1 cellular context compared by ENCODE assay signal in the genomic region with DNA sequence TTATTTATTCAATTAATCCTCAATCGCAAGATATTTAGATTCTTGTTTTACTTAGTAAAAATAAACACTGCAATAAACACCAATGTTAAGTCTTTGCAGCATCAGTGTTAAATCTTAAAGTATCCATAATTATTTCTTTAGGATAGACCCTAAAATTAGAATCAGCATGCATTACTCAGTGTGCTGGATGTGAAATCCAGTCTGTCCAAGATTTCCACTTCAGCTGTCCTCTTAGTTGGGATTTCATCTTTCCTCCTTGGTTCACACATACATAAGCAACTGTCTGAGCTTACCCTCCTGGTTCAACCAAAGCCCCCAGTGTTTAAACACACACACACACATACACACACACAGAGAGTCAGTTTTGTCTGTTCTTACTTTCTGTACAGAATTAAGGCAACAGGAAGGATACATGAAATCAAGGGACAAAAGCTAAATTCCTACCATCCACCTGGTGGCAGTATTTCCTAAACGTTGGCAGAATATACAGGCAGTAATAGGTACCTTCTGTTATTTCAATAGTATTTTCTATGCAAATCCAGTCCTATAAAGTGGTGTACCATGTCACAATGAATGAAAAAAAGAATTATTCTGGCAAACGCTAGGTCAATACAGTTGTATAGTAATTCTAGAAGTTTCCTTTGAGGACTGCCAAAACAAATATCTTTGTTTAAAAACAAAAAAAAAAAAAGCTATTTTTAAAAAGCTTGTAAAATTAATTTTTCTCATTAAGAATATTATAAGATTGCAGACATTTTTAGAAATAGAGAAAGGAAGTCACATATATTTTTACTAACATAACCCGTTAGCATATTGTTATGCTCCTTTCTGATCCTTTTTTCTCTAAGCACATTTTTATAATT.
TF ChIP-seq lines count a peak whose summit lies in the region.

No MANE protein-coding gene starts in this region.

TF ChIP-seq in K562, 482 proteins besides CTCF, POLR2A, EP300 and RAD21 (continues in another document):
- TF ChIP-seq, protein P1, sequence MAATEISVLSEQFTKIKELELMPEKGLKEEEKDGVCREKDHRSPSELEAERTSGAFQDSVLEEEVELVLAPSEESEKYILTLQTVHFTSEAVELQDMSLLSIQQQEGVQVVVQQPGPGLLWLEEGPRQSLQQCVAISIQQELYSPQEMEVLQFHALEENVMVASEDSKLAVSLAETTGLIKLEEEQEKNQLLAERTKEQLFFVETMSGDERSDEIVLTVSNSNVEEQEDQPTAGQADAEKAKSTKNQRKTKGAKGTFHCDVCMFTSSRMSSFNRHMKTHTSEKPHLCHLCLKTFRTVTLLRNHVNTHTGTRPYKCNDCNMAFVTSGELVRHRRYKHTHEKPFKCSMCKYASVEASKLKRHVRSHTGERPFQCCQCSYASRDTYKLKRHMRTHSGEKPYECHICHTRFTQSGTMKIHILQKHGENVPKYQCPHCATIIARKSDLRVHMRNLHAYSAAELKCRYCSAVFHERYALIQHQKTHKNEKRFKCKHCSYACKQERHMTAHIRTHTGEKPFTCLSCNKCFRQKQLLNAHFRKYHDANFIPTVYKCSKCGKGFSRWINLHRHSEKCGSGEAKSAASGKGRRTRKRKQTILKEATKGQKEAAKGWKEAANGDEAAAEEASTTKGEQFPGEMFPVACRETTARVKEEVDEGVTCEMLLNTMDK (IDR thresholded peaks at IDR 0.05; ENCODE audit: borderline replicate concordance, insufficient read depth, low read depth, low read length, poor library complexity, severe bottlenecking): no peak
- no peak for TF ChIP-seq SRSF1 (IDR thresholded peaks at IDR 0.05; ENCODE audit: low read depth, low read length)
- TF ChIP-seq, protein P2, sequence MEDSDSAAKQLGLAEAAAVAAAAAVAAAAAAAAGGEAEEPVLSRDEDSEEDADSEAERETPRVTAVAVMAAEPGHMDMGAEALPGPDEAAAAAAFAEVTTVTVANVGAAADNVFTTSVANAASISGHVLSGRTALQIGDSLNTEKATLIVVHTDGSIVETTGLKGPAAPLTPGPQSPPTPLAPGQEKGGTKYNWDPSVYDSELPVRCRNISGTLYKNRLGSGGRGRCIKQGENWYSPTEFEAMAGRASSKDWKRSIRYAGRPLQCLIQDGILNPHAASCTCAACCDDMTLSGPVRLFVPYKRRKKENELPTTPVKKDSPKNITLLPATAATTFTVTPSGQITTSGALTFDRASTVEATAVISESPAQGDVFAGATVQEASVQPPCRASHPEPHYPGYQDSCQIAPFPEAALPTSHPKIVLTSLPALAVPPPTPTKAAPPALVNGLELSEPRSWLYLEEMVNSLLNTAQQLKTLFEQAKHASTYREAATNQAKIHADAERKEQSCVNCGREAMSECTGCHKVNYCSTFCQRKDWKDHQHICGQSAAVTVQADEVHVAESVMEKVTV (CRISPR knock-in tag; IDR thresholded peaks at IDR 0.05): peak; percentile 98
- peak; percentile 44 for TF ChIP-seq BRD9 (IDR thresholded peaks at IDR 0.05; ENCODE audit: low read depth, partially characterized antibody)
- no peak for TF ChIP-seq SMAD4 (CRISPR knock-in tag; conservative IDR thresholded peaks at IDR 0.05)
- TF ChIP-seq C11orf30 (IDR thresholded peaks at IDR 0.05; ENCODE audit: low read depth): no peak
- TF ChIP-seq HMG20A (CRISPR knock-in tag; conservative IDR thresholded peaks at IDR 0.05): no peak
- no peak for TF ChIP-seq RBM34 (IDR thresholded peaks at IDR 0.05; ENCODE audit: borderline replicate concordance, insufficient read depth, low read length)
- peak; percentile 26 to 42; a peak in 2 of 4 replicates for TF ChIP-seq FOXK2 (conservative IDR thresholded peaks at IDR 0.05 in 1 of 2, IDR thresholded peaks at IDR 0.05 in 1 of 2; ENCODE audit: low read depth in 2 of 2)
- TF ChIP-seq, protein P3, sequence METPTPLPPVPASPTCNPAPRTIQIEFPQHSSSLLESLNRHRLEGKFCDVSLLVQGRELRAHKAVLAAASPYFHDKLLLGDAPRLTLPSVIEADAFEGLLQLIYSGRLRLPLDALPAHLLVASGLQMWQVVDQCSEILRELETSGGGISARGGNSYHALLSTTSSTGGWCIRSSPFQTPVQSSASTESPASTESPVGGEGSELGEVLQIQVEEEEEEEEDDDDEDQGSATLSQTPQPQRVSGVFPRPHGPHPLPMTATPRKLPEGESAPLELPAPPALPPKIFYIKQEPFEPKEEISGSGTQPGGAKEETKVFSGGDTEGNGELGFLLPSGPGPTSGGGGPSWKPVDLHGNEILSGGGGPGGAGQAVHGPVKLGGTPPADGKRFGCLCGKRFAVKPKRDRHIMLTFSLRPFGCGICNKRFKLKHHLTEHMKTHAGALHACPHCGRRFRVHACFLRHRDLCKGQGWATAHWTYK (CRISPR knock-in tag; IDR thresholded peaks at IDR 0.05): no peak
- TF ChIP-seq, protein P4, sequence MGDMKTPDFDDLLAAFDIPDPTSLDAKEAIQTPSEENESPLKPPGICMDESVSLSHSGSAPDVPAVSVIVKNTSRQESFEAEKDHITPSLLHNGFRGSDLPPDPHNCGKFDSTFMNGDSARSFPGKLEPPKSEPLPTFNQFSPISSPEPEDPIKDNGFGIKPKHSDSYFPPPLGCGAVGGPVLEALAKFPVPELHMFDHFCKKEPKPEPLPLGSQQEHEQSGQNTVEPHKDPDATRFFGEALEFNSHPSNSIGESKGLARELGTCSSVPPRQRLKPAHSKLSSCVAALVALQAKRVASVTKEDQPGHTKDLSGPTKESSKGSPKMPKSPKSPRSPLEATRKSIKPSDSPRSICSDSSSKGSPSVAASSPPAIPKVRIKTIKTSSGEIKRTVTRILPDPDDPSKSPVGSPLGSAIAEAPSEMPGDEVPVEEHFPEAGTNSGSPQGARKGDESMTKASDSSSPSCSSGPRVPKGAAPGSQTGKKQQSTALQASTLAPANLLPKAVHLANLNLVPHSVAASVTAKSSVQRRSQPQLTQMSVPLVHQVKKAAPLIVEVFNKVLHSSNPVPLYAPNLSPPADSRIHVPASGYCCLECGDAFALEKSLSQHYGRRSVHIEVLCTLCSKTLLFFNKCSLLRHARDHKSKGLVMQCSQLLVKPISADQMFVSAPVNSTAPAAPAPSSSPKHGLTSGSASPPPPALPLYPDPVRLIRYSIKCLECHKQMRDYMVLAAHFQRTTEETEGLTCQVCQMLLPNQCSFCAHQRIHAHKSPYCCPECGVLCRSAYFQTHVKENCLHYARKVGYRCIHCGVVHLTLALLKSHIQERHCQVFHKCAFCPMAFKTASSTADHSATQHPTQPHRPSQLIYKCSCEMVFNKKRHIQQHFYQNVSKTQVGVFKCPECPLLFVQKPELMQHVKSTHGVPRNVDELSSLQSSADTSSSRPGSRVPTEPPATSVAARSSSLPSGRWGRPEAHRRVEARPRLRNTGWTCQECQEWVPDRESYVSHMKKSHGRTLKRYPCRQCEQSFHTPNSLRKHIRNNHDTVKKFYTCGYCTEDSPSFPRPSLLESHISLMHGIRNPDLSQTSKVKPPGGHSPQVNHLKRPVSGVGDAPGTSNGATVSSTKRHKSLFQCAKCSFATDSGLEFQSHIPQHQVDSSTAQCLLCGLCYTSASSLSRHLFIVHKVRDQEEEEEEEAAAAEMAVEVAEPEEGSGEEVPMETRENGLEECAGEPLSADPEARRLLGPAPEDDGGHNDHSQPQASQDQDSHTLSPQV (IDR thresholded peaks at IDR 0.05): peak; percentile 47; the same call in 1 of the 2 replicates
- no peak for TF ChIP-seq BACH1 (tag; IDR thresholded peaks at IDR 0.05)
- no peak for TF ChIP-seq SMARCA4 (IDR thresholded peaks at IDR 0.05)
- TF ChIP-seq NEUROD1 (IDR thresholded peaks at IDR 0.05; ENCODE audit: borderline replicate concordance, low read depth, low read length, partially characterized antibody): no peak
- TF ChIP-seq, protein P5, sequence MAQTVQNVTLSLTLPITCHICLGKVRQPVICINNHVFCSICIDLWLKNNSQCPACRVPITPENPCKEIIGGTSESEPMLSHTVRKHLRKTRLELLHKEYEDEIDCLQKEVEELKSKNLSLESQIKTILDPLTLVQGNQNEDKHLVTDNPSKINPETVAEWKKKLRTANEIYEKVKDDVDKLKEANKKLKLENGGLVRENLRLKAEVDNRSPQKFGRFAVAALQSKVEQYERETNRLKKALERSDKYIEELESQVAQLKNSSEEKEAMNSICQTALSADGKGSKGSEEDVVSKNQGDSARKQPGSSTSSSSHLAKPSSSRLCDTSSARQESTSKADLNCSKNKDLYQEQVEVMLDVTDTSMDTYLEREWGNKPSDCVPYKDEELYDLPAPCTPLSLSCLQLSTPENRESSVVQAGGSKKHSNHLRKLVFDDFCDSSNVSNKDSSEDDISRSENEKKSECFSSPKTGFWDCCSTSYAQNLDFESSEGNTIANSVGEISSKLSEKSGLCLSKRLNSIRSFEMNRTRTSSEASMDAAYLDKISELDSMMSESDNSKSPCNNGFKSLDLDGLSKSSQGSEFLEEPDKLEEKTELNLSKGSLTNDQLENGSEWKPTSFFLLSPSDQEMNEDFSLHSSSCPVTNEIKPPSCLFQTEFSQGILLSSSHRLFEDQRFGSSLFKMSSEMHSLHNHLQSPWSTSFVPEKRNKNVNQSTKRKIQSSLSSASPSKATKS (CRISPR knock-in tag; IDR thresholded peaks at IDR 0.05): no peak
- TF ChIP-seq KLF10 (CRISPR knock-in tag; IDR thresholded peaks at IDR 0.05): no peak
- peak; percentile 35; the same call in 1 of the 2 replicates for TF ChIP-seq ZNF239 (CRISPR knock-in tag; IDR thresholded peaks at IDR 0.05)
- no peak for TF ChIP-seq TBP (optimal IDR thresholded peaks at IDR 0.05; ENCODE audit: low read depth, low read length)
- TF ChIP-seq, protein P6, sequence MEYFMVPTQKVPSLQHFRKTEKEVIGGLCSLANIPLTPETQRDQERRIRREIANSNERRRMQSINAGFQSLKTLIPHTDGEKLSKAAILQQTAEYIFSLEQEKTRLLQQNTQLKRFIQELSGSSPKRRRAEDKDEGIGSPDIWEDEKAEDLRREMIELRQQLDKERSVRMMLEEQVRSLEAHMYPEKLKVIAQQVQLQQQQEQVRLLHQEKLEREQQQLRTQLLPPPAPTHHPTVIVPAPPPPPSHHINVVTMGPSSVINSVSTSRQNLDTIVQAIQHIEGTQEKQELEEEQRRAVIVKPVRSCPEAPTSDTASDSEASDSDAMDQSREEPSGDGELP (CRISPR knock-in tag; IDR thresholded peaks at IDR 0.05; ENCODE audit: borderline replicate concordance): no peak
- no peak for TF ChIP-seq SMARCB1 (IDR thresholded peaks at IDR 0.05; ENCODE audit: insufficient read length, low read depth)
- TF ChIP-seq XRCC3 (IDR thresholded peaks at IDR 0.05): no peak
- no peak for TF ChIP-seq NCOR1 (IDR thresholded peaks at IDR 0.05)
- no peak for TF ChIP-seq TCF7 (IDR thresholded peaks at IDR 0.05; ENCODE audit: borderline replicate concordance)
- TF ChIP-seq, protein P7, sequence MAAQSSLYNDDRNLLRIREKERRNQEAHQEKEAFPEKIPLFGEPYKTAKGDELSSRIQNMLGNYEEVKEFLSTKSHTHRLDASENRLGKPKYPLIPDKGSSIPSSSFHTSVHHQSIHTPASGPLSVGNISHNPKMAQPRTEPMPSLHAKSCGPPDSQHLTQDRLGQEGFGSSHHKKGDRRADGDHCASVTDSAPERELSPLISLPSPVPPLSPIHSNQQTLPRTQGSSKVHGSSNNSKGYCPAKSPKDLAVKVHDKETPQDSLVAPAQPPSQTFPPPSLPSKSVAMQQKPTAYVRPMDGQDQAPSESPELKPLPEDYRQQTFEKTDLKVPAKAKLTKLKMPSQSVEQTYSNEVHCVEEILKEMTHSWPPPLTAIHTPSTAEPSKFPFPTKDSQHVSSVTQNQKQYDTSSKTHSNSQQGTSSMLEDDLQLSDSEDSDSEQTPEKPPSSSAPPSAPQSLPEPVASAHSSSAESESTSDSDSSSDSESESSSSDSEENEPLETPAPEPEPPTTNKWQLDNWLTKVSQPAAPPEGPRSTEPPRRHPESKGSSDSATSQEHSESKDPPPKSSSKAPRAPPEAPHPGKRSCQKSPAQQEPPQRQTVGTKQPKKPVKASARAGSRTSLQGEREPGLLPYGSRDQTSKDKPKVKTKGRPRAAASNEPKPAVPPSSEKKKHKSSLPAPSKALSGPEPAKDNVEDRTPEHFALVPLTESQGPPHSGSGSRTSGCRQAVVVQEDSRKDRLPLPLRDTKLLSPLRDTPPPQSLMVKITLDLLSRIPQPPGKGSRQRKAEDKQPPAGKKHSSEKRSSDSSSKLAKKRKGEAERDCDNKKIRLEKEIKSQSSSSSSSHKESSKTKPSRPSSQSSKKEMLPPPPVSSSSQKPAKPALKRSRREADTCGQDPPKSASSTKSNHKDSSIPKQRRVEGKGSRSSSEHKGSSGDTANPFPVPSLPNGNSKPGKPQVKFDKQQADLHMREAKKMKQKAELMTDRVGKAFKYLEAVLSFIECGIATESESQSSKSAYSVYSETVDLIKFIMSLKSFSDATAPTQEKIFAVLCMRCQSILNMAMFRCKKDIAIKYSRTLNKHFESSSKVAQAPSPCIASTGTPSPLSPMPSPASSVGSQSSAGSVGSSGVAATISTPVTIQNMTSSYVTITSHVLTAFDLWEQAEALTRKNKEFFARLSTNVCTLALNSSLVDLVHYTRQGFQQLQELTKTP (IDR thresholded peaks at IDR 0.05; ENCODE audit: low read depth in 1 of 2, partially characterized antibody in 2 of 2): peak in 1 of 2 experiments; percentile 30
- TF ChIP-seq, protein P8, sequence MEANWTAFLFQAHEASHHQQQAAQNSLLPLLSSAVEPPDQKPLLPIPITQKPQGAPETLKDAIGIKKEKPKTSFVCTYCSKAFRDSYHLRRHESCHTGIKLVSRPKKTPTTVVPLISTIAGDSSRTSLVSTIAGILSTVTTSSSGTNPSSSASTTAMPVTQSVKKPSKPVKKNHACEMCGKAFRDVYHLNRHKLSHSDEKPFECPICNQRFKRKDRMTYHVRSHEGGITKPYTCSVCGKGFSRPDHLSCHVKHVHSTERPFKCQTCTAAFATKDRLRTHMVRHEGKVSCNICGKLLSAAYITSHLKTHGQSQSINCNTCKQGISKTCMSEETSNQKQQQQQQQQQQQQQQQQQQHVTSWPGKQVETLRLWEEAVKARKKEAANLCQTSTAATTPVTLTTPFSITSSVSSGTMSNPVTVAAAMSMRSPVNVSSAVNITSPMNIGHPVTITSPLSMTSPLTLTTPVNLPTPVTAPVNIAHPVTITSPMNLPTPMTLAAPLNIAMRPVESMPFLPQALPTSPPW (CRISPR knock-in tag; IDR thresholded peaks at IDR 0.05): no peak
- TF ChIP-seq TSC22D4 (tag; IDR thresholded peaks at IDR 0.05): no peak
- no peak for TF ChIP-seq DNMT1 (IDR thresholded peaks at IDR 0.05)
- TF ChIP-seq NCOA1 (IDR thresholded peaks at IDR 0.05; ENCODE audit: low read depth): no peak
- no peak for TF ChIP-seq ETV6 (IDR thresholded peaks at IDR 0.05; ENCODE audit: borderline replicate concordance in 1 of 2, low read depth in 2 of 2, low read length in 1 of 2)
- no peak for TF ChIP-seq ETV6 (CRISPR knock-in tag; IDR thresholded peaks at IDR 0.05; ENCODE audit: borderline replicate concordance)
- peak; percentile 99 for TF ChIP-seq ARID2 (IDR thresholded peaks at IDR 0.05)
- no peak for TF ChIP-seq FUS (optimal IDR thresholded peaks at IDR 0.05; ENCODE audit: low read depth, low read length)
- TF ChIP-seq, protein P9, sequence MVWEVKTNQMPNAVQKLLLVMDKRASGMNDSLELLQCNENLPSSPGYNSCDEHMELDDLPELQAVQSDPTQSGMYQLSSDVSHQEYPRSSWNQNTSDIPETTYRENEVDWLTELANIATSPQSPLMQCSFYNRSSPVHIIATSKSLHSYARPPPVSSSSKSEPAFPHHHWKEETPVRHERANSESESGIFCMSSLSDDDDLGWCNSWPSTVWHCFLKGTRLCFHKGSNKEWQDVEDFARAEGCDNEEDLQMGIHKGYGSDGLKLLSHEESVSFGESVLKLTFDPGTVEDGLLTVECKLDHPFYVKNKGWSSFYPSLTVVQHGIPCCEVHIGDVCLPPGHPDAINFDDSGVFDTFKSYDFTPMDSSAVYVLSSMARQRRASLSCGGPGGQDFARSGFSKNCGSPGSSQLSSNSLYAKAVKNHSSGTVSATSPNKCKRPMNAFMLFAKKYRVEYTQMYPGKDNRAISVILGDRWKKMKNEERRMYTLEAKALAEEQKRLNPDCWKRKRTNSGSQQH (CRISPR knock-in tag; IDR thresholded peaks at IDR 0.05): no peak
- TF ChIP-seq, protein P10, sequence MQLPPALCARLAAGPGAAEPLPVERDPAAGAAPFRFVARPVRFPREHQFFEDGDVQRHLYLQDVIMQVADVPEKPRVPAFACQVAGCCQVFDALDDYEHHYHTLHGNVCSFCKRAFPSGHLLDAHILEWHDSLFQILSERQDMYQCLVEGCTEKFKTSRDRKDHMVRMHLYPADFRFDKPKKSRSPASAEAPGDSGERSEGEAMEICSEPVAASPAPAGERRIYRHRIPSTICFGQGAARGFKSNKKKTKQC (CRISPR knock-in tag; IDR thresholded peaks at IDR 0.05): no peak
